In genomic region chr9:114015607-114016006, GRCh38 we compare ENCODE assay signal across 17 cellular contexts.
"Had no signal": no experiment of that assay in that cellular context is flagged by ENCODE, and none has a peak within 500 bp of the region (broad histone marks: within the 10 kb centered on the region; RNA-seq: fewer than 3 reads in every experiment).

No MANE protein-coding gene starts in this region.

- H3K36me3 ChIP-seq: neutrophil had no signal

- H3K4me1 ChIP-seq: heart left ventricle, suprapubic skin, thyroid gland, upper lobe of left lung, vagina had no signal

- H3K4me2 ChIP-seq: smooth muscle cell had no signal

- H3K4me3 ChIP-seq: heart left ventricle, smooth muscle cell, suprapubic skin, thyroid gland, upper lobe of left lung, vagina had no signal

- H3K27me3 ChIP-seq: heart left ventricle, neutrophil, suprapubic skin, thyroid gland, upper lobe of left lung, vagina had no signal

- DNase-seq: foreskin melanocyte; hypothalamus; left cardiac atrium; mammary epithelial cell; right cardiac atrium; stimulated activated CD4-positive, alpha-beta T cell treated with anti-CD3 and anti-CD28 coated beads, Interleukin-4, amount 100 ng/mL, for 1 hour; stimulated activated naive CD8-positive, alpha-beta T cell treated with anti-CD3 and anti-CD28 coated beads, Interleukin-15, Interleukin-2, amounts not matched to agents 100 U/mL and 50 U/mL, for 24 hours; thyroid gland had no signal

- FAIRE-seq: keratinocyte had no signal

- H3K27ac ChIP-seq: heart left ventricle, neutrophil, suprapubic skin, thyroid gland, upper lobe of left lung, vagina had no signal

- H3K9me3 ChIP-seq: neutrophil, suprapubic skin, thyroid gland, upper lobe of left lung, vagina had no signal

- ATAC-seq: heart left ventricle; left cardiac atrium; naive thymus-derived CD8-positive, alpha-beta T cell; right cardiac atrium; stimulated activated effector memory CD8-positive, alpha-beta T cell treated with anti-CD3 and anti-CD28 coated beads, Interleukin-12 subunit alpha, Interleukin-12 subunit beta, amount 100 ng/mL, for 72 hours; stimulated activated naive CD8-positive, alpha-beta T cell treated with anti-CD3 and anti-CD28 coated beads, Interleukin-15, Interleukin-2, amounts not matched to agents 100 U/mL and 50 U/mL, for 24 hours had no signal
